9 cellular contexts compared by ENCODE assay signal in the genomic region with DNA sequence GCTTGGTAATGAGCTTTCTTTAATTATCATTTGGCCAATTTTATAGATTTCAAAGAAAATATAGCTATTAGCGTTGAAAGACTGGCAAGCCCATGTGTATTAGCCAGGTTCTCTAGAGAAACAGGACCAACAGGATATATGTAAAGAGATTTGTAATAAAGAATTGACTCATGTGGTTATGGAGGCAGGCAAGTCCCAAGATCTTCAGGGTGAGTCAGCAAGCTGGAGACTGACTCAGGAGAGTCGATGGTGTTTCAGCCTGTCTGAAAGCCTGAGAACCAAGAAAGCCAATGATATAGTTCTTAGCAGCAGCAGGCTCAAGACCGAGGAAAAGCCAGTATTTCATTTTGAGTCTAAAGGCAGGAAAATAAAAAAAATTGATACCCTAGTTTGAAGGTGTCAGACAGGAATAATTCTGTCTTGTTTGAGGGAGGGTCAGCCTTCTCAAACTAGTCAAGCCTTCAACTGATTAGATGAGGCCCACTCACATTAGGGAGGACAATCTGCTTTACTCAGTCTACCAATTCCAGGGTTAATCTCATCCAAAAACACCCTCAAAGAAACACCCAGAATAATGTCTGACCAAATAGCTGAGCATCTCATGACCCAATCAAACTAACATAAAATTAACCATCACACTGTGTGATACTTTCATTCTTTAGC.
DNase-seq lines count a peak whose midpoint lies in the region; ATAC-seq and TF ChIP-seq lines count a peak whose summit lies in the region.
"Had no signal": no experiment of that assay in that cellular context is flagged by ENCODE, and none has a peak within 500 bp of the region (broad histone marks: within the 10 kb centered on the region; RNA-seq: fewer than 3 reads in every experiment).

No MANE protein-coding gene starts in this region.

- H3K4me1 ChIP-seq in A673 (ENCODE audit: insufficient read depth, low read length, poor library complexity, severe bottlenecking) = no peaks in the 10 kb centered on the region

- CTCF ChIA-PET in A673 (lab: Charles Lee) = no interaction called here

- no peak overlapping the region for H3K27ac ChIP-seq in A673 (ENCODE audit: low read depth, low read length, poor library complexity, severe bottlenecking)

- H3K9me3 ChIP-seq in A673 (ENCODE audit: low read depth, low read length, poor library complexity, severe bottlenecking) = no peaks in the 10 kb centered on the region

- no peak overlapping the region for H3K4me3 ChIP-seq in A673 (ENCODE audit: low read depth, low read length, poor library complexity, severe bottlenecking)

- intact Hi-C loops in head of caudate nucleus (cut with DNase I) (no loop called here), A673 (cut with micrococcal nuclease; ENCODE audit: unreplicated experiment) (loop anchor here (10.0 kb wide), 1 partner anchor 188 kb away; no protein-coding TSS in a partner anchor)

- DNase-seq in activated T-helper 9 cell treated with anti-CD3 and anti-CD28 coated beads, Interleukin-2, amount 50 U/mL, for 16 hours (ENCODE audit: low read depth) = peak; percentile 2
- DNase-seq in non-pigmented ciliary epithelial cell (ENCODE audit: low read depth) (peak; percentile 92), hepatic stellate cell (ENCODE audit: low spot score) (no peak), head of caudate nucleus (no peak), NCI-H1436 (lab: John Stamatoyannopoulos, UW) (no peak), A673 (ENCODE audit: low spot score) (no peak)
- DNase-seq: midbrain had no signal

- peak; percentile 46 for ATAC-seq in GM18519 (IDR thresholded peaks at IDR 0.05; ENCODE audit: low FRiP score, unreplicated experiment)
- peak; percentile 46 for ATAC-seq in HG03139 (IDR thresholded peaks at IDR 0.05; ENCODE audit: unreplicated experiment)

- H3K27me3 ChIP-seq in A673 (replicated peaks; ENCODE audit: insufficient read depth, low read depth, low read length, poor library complexity) = no peaks in the 10 kb centered on the region

- no peaks in the 10 kb centered on the region for H3K36me3 ChIP-seq in A673 (ENCODE audit: insufficient read depth, low read length, poor library complexity, severe bottlenecking)

- BruUV-seq in A673 (replicated peaks; lab: Mats Ljungman, UMichigan) = no TSS peak

- POLR2A ChIA-PET in A673 (lab: Charles Lee; ENCODE audit: low non-redundant PET) = no interaction called here

- no peak for TF ChIP-seq CTCF in A673 (conservative IDR thresholded peaks at IDR 0.05; ENCODE audit: low read depth, low read length)

Comparison
In these comparisons a context has a peak if more than half of its experiments do, and no peak if none do; other contexts are left out.
1. DNase-seq: peak in activated T-helper 9 cell treated with anti-CD3 and anti-CD28 coated beads, Interleukin-2, amount 50 U/mL, for 16 hours (single experiment) and non-pigmented ciliary epithelial cell (single experiment); none in hepatic stellate cell (single experiment), head of caudate nucleus (0 of 42), NCI-H1436 (single experiment) and A673 (single experiment).